27 cellular contexts compared by ENCODE assay signal in the genomic region with DNA sequence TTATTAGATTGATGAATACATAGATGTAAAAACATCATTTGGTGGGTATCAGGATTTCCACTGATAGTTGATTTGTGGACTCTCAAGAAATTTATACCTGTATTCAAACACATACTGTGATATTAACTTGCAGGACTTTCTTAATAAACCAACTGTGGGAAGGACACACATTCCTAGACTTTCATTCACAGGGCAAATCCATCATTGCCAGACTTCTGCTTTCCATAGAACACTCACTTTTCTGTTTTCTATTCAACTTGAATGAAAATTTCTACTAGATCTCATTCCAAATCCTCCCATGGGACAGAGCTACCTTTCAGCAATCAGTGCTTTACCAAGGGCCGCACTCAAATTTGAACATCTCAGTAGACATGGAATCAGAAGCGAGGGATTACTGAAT.
DNase-seq lines count a peak whose midpoint lies in the region; ATAC-seq, FAIRE-seq and TF ChIP-seq lines count a peak whose summit lies in the region.
"Had no signal": no experiment of that assay in that cellular context is flagged by ENCODE, and none has a peak within 500 bp of the region (broad histone marks: within the 10 kb centered on the region; RNA-seq: fewer than 3 reads in every experiment).

No MANE protein-coding gene starts in this region.

- no peak for TF ChIP-seq POLR2A in transverse colon (IDR thresholded peaks at IDR 0.05)

- H3K4ac ChIP-seq in mesendoderm (ENCODE audit: low read depth, low read length): no peak overlapping the region
- H3K4ac ChIP-seq in mesenchymal stem cell (ENCODE audit: low read depth in 1 of 2, low read length in 2 of 2): no peak overlapping the region

- no peak overlapping the region for H2BK12ac ChIP-seq in mesenchymal stem cell (ENCODE audit: low read length in 2 of 2)

- H3K9me3 ChIP-seq in SK-N-SH (no peaks in the 10 kb centered on the region), keratinocyte (ENCODE audit: control insufficient read depth, low read depth, low read length) (no peaks in the 10 kb centered on the region), transverse colon (no peaks in the 10 kb centered on the region), mesenchymal stem cell (ENCODE audit: control insufficient read depth, low read length) (peaks cover 5% of the 10 kb centered on the region)
- H3K9me3 ChIP-seq: BE2C, upper lobe of right lung had no signal

- H3K79me2 ChIP-seq in SK-N-SH (ENCODE audit: insufficient read depth): no peaks in the 10 kb centered on the region
- no peaks in the 10 kb centered on the region for H3K79me2 ChIP-seq in keratinocyte (ENCODE audit: control insufficient read depth, insufficient read depth, low read length)
- H3K79me2 ChIP-seq in mesendoderm (ENCODE audit: control insufficient read depth, insufficient read depth, low read length): no peaks in the 10 kb centered on the region

- no peaks in the 10 kb centered on the region for H3K9me1 ChIP-seq in keratinocyte (ENCODE audit: control insufficient read depth, extremely low read depth, insufficient read depth, low read length)

- ATAC-seq in SK-N-SH treated with all-trans-retinoic acid at 6 μM for 48 hours (no peak), HG02840 (IDR thresholded peaks at IDR 0.05; ENCODE audit: low FRiP score, unreplicated experiment) (no peak)
- ATAC-seq: left lobe of liver; natural killer cell treated with Interleukin-12 subunit alpha and Interleukin-12 subunit beta and Interleukin-15 and Interleukin-18, amount 100 ng/mL, for 72 hours; upper lobe of right lung had no signal

- H2BK120ac ChIP-seq in mesendoderm (ENCODE audit: low read depth, low read length): no peak overlapping the region
- H2BK120ac ChIP-seq in mesenchymal stem cell (ENCODE audit: low read depth, low read length): no peak overlapping the region

- H3K9me2 ChIP-seq in SK-N-SH: no peaks in the 10 kb centered on the region

- H4K8ac ChIP-seq in mesendoderm (ENCODE audit: low read depth, low read length): no peak overlapping the region
- no peak overlapping the region for H4K8ac ChIP-seq in mesenchymal stem cell (ENCODE audit: low read length)

- H2BK15ac ChIP-seq in mesendoderm (replicated peaks; ENCODE audit: low read depth) (no peak overlapping the region), mesenchymal stem cell (ENCODE audit: low read depth, poor library complexity, severe bottlenecking) (no peak overlapping the region)

- H3K27ac ChIP-seq in SK-N-SH (ENCODE audit: low read depth in 2 of 2, low read length in 1 of 2): peak overlapping the region; percentile 67 to 91; a peak in 3 of 4 replicates
- H3K27ac ChIP-seq in keratinocyte (ENCODE audit: control insufficient read depth, insufficient read depth, low read length): no peak overlapping the region
- peak overlapping the region; percentile 4 to 48 (median 39) for H3K27ac ChIP-seq in transverse colon
- no peak overlapping the region for H3K27ac ChIP-seq in mesendoderm (ENCODE audit: low read depth, low read length)
- no peak overlapping the region for H3K27ac ChIP-seq in mesenchymal stem cell (ENCODE audit: low read length, poor library complexity, severe bottlenecking)
- H3K27ac ChIP-seq: 22Rv1, HL-60, SK-N-MC, upper lobe of right lung, VCaP had no signal

- H3K18ac ChIP-seq in mesendoderm (ENCODE audit: low read length): no peak overlapping the region
- no peak overlapping the region for H3K18ac ChIP-seq in mesenchymal stem cell (ENCODE audit: low read depth in 1 of 2, low read length in 2 of 2)

- intact Hi-C loops in transverse colon (cut with DNase I; ENCODE audit: low total_unique reads): no loop called here

- POLR2A ChIA-PET in SK-N-SH (lab: Yijun Ruan, JAX): no interaction called here

- dilution Hi-C loops in keratinocyte (cut with MboI; ENCODE audit: extremely low pct_ligation_motif_present, low sequenced_read_pairs): no loop called here

- no peak overlapping the region for H3K14ac ChIP-seq in mesenchymal stem cell (ENCODE audit: low read length in 2 of 2)

- no peak overlapping the region for H4K91ac ChIP-seq in mesenchymal stem cell (ENCODE audit: low read length)

- H3K27me3 ChIP-seq in SK-N-SH (ENCODE audit: insufficient read depth) (no peaks in the 10 kb centered on the region), keratinocyte (ENCODE audit: control insufficient read depth, extremely low read depth, insufficient read depth, low read length) (no peaks in the 10 kb centered on the region), transverse colon (no peaks in the 10 kb centered on the region), mesendoderm (ENCODE audit: insufficient read depth, low read length, poor library complexity) (no peaks in the 10 kb centered on the region), mesenchymal stem cell (ENCODE audit: control insufficient read depth in 1 of 2, insufficient read depth in 1 of 2, low read length in 2 of 2) (no peaks in the 10 kb centered on the region)
- H3K27me3 ChIP-seq: BE2C, upper lobe of right lung had no signal

- H4K20me1 ChIP-seq in SK-N-SH (ENCODE audit: insufficient read depth) (no peaks in the 10 kb centered on the region), keratinocyte (ENCODE audit: control insufficient read depth, extremely low read depth, insufficient read depth, low read length) (no peaks in the 10 kb centered on the region)

- H3K4me3 ChIP-seq in SK-N-SH (ENCODE audit: low read depth in 2 of 2, low read length in 1 of 2) (no peak overlapping the region), keratinocyte (ENCODE audit: control insufficient read depth in 2 of 3, extremely low read depth in 1 of 3, insufficient read depth in 2 of 3, low read depth in 1 of 3, low read length in 3 of 3) (no peak overlapping the region), transverse colon (no peak overlapping the region), mesendoderm (ENCODE audit: low read length) (no peak overlapping the region), mesenchymal stem cell (ENCODE audit: insufficient read depth in 1 of 2, low read depth in 1 of 2, low read length in 2 of 2) (no peak overlapping the region)
- H3K4me3 ChIP-seq: SK-N-MC, upper lobe of right lung had no signal

- H3K4me1 ChIP-seq in SK-N-SH (ENCODE audit: control insufficient read depth in 1 of 2, insufficient read depth in 2 of 2, low read depth in 1 of 2, low read length in 1 of 2) (peaks cover 0 to 24% of the 10 kb centered on the region in 2 experiments; a peak in 3 of 4 replicates), keratinocyte (ENCODE audit: control insufficient read depth, extremely low read depth, insufficient read depth, low read length) (peaks cover 21% of the 10 kb centered on the region), transverse colon (peaks cover 0 to 8% (median 3%) of the 10 kb centered on the region in 4 donors), mesendoderm (ENCODE audit: control insufficient read depth, low read depth, low read length) (no peaks in the 10 kb centered on the region), mesenchymal stem cell (ENCODE audit: control insufficient read depth, insufficient read depth, low read depth, low read length) (peaks cover 1% of the 10 kb centered on the region)
- H3K4me1 ChIP-seq: BE2C, upper lobe of right lung had no signal

- H4K5ac ChIP-seq in mesendoderm (ENCODE audit: low read length): no peak overlapping the region

- TF ChIP-seq RAD21 in SK-N-SH (IDR thresholded peaks at IDR 0.05; ENCODE audit: low read length): no peak

- H2BK5ac ChIP-seq in mesendoderm (ENCODE audit: low read length) (no peak overlapping the region), mesenchymal stem cell (ENCODE audit: low read depth, low read length, poor library complexity, severe bottlenecking) (no peak overlapping the region)

- 56% methylated on average over 2 of the region's 2 CpGs for WGBS in SK-N-SH (ENCODE audit: low lambda C conversion rate)
- WGBS in transverse colon (ENCODE audit: low coverage in 1 of 2), 2 donors: 73% methylated on average over 2 of the region's 2 CpGs; no CpG with 5 or more reads in 1 of the 2 donors
- WGBS in mesendoderm (ENCODE audit: extremely low coverage, insufficient coverage, low lambda C conversion rate): no CpG with 5 or more reads among the region's 2 CpGs
- 71% methylated on average over 2 of the region's 2 CpGs for WGBS in mesenchymal stem cell

- FAIRE-seq in keratinocyte (lab: Jason Lieb, UNC): no peak
- FAIRE-seq: GM18507 had no signal

- CTCF ChIA-PET in SK-N-SH (lab: Yijun Ruan, JAX): interaction anchor here (0.6 to 0.8 kb wide), 2 partner anchors 45 to 428 kb away, joined by 3 read pairs; no protein-coding TSS in a partner anchor

- TF ChIP-seq EP300 in SK-N-SH (IDR thresholded peaks at IDR 0.05; ENCODE audit: borderline replicate concordance in 1 of 2, low read depth in 1 of 2, low read length in 1 of 2) (no peak), transverse colon (IDR thresholded peaks at IDR 0.05; ENCODE audit: low read depth) (no peak)

- H3F3A ChIP-seq in SK-N-SH (replicated peaks; ENCODE audit: insufficient read depth): peaks cover 32% of the 10 kb centered on the region

- no peak overlapping the region for H2AK5ac ChIP-seq in mesendoderm (ENCODE audit: low read length)
- H2AK5ac ChIP-seq in mesenchymal stem cell (ENCODE audit: low read length, severe bottlenecking): no peak overlapping the region

- H3K9ac ChIP-seq in SK-N-SH (peak overlapping the region; percentile 51), keratinocyte (ENCODE audit: control insufficient read depth, extremely low read depth, insufficient read depth, low read length) (no peak overlapping the region), mesendoderm (ENCODE audit: low read length) (no peak overlapping the region), mesenchymal stem cell (ENCODE audit: low read length) (no peak overlapping the region)

- H3K23ac ChIP-seq in mesendoderm (ENCODE audit: low read length) (no peak overlapping the region), mesenchymal stem cell (ENCODE audit: low read length in 2 of 2) (no peak overlapping the region)

- DNase-seq in SK-N-SH: no peak
- peak; percentile 54 for DNase-seq in astrocyte of the hippocampus (ENCODE audit: low read depth, low spot score)
- DNase-seq in keratinocyte (ENCODE audit: low read depth, low spot score): no peak
- no peak for DNase-seq in transverse colon
- no peak for DNase-seq in mesendoderm
- no peak for DNase-seq in mesenchymal stem cell
- DNase-seq: activated CD4-positive, alpha-beta T cell treated with anti-CD3 and anti-CD28 coated beads, Interleukin-2, amount 50 U/mL, for 1 hour; activated naive CD4-positive, alpha-beta T cell treated with anti-CD3 and anti-CD28 coated beads, Interleukin-2, amount 50 U/mL, for 16 hours; BE2C; DMS53; GF-D8; H7; midbrain; NCI-H1092; NCI-H187 treated with DMSO at 0.1 percent for 48 hours; NCI-H69; T-helper 2 cell; upper lobe of right lung had no signal

- H3K4me2 ChIP-seq in SK-N-SH (no peak overlapping the region; the same call in 1 of the 2 replicates), keratinocyte (ENCODE audit: control insufficient read depth, extremely low read depth, insufficient read depth, low read depth, low read length) (no peak overlapping the region), mesendoderm (ENCODE audit: low read length) (no peak overlapping the region), mesenchymal stem cell (ENCODE audit: low read length, poor library complexity, severe bottlenecking) (no peak overlapping the region)

- H3K79me1 ChIP-seq in mesendoderm (ENCODE audit: low read length) (no peaks in the 10 kb centered on the region), mesenchymal stem cell (replicated peaks; ENCODE audit: low read length, poor library complexity, severe bottlenecking) (no peaks in the 10 kb centered on the region)

- no peaks in the 10 kb centered on the region for H3K36me3 ChIP-seq in SK-N-SH (replicated peaks in 1 of 2; ENCODE audit: control insufficient read depth in 1 of 2, insufficient read depth in 2 of 2, low read length in 1 of 2)
- no peaks in the 10 kb centered on the region for H3K36me3 ChIP-seq in keratinocyte (ENCODE audit: control insufficient read depth in 2 of 2, extremely low read depth in 1 of 2, insufficient read depth in 2 of 2, low read length in 2 of 2)
- no peaks in the 10 kb centered on the region for H3K36me3 ChIP-seq in transverse colon
- no peaks in the 10 kb centered on the region for H3K36me3 ChIP-seq in mesendoderm (ENCODE audit: control insufficient read depth, insufficient read depth, low read length)
- H3K36me3 ChIP-seq in mesenchymal stem cell (ENCODE audit: control insufficient read depth in 1 of 2, insufficient read depth in 2 of 2, low read depth in 1 of 2, low read length in 2 of 2): no peaks in the 10 kb centered on the region
- H3K36me3 ChIP-seq: BE2C, upper lobe of right lung had no signal

- no peak for TF ChIP-seq CTCF in SK-N-SH (IDR thresholded peaks at IDR 0.05)
- no peak for TF ChIP-seq CTCF in keratinocyte (optimal IDR thresholded peaks at IDR 0.05 in 1 of 3, IDR thresholded peaks at IDR 0.05 in 1 of 3, conservative IDR thresholded peaks at IDR 0.05 in 1 of 3; ENCODE audit: extremely low read depth in 1 of 3, insufficient read depth in 2 of 3, low read length in 3 of 3)
- no peak for TF ChIP-seq CTCF in transverse colon (IDR thresholded peaks at IDR 0.05)

- no peak overlapping the region; the same call in 1 of the 2 replicates for H2AFZ ChIP-seq in SK-N-SH (ENCODE audit: low read depth)
- peak overlapping the region; percentile 14 for H2AFZ ChIP-seq in keratinocyte (ENCODE audit: control insufficient read depth, low read length)
- H2AFZ ChIP-seq in mesenchymal stem cell (ENCODE audit: low read depth, low read length): no peak overlapping the region

- H3K56ac ChIP-seq in mesendoderm (ENCODE audit: low read length): no peak overlapping the region

- in situ Hi-C loops in transverse colon (cut with MboI; ENCODE audit: low pct_ligation_motif_present in 1 of 4, low pct_unique_long_range_greater_than_20kb in 1 of 4, low sequenced_read_pairs in 3 of 4): no loop called here

Comparison
In these comparisons a context has a peak if more than half of its experiments do, and no peak if none do; other contexts are left out.
1. H3K27ac ChIP-seq: peak in SK-N-SH (2 of 2) and transverse colon (4 of 4); none in keratinocyte (single experiment), mesendoderm (single experiment) and mesenchymal stem cell (single experiment).